Comparison of ENCODE assay signal across 34 cellular contexts in genomic region chr14:31909977-31910376, GRCh38.
"Had no signal": no experiment of that assay in that cellular context is flagged by ENCODE, and none has a peak within 500 bp of the region (broad histone marks: within the 10 kb centered on the region; RNA-seq: fewer than 3 reads in every experiment).

No MANE protein-coding gene starts in this region.

- H3K27me3 ChIP-seq: ascending aorta, breast epithelium, cardiac muscle cell, dorsolateral prefrontal cortex, esophagus muscularis mucosa, foreskin keratinocyte, gastrocnemius medialis, heart left ventricle had no signal

- H3K4me3 ChIP-seq: ascending aorta, breast epithelium, cardiac muscle cell, coronary artery, dorsolateral prefrontal cortex, esophagus muscularis mucosa, gastrocnemius medialis, heart left ventricle had no signal

- H3K27ac ChIP-seq: ascending aorta, breast epithelium, cardiac muscle cell, coronary artery, dorsolateral prefrontal cortex, esophagus muscularis mucosa, foreskin keratinocyte, gastrocnemius medialis, heart left ventricle, WERI-Rb-1 had no signal

- H3K27ac Mint-ChIP-seq: activated B cell treated with CpG ODN at 0.5 μM for 24 hours; activated CD8-positive, alpha-beta T cell treated with anti-CD3 and anti-CD28 coated beads for 36 hours; activated naive CD4-positive, alpha-beta T cell treated with anti-CD3 and anti-CD28 coated beads, Interleukin-2, amount 10 ng/mL, durations not matched to agents 7 days and 5 days; activated naive CD4-positive, alpha-beta T cell treated with anti-CD3 and anti-CD28 coated beads, Interleukin-2, amount 50 U/mL, for 72 hours; activated naive CD8-positive, alpha-beta T cell treated with anti-CD3 and anti-CD28 coated beads, Interleukin-2, amount 10 ng/mL, durations not matched to agents 7 days and 5 days; brain; dendritic cell treated with granulocyte-macrophage colony-stimulating factor and Interleukin-4, amounts not matched to agents 40 ng/mL and 50 ng/mL, for 4 days; T-helper 17 cell; T-helper 2 cell treated with Interferon-gamma antibody and Interleukin-4, amounts not matched to agents 5 μg/mL and 100 μg/mL, for 36 hours had no signal

- DNase-seq: activated B cell treated with CpG ODN at 0.5 μM for 24 hours; activated CD4-positive, alpha-beta T cell treated with anti-CD3 and anti-CD28 coated beads for 48 hours; activated CD4-positive, alpha-beta T cell treated with anti-CD3 and anti-CD28 coated beads, Interleukin-2, amount 50 U/mL, for 1 hour; activated CD4-positive, alpha-beta T cell treated with anti-CD3 and anti-CD28 coated beads, Interleukin-2, amount 50 U/mL, for 48 hours; activated CD8-positive, alpha-beta memory T cell treated with anti-CD3 and anti-CD28 coated beads for 24 hours; activated CD8-positive, alpha-beta T cell treated with anti-CD3 and anti-CD28 coated beads for 36 hours; activated gamma-delta T cell; activated naive CD4-positive, alpha-beta T cell; activated naive CD4-positive, alpha-beta T cell treated with anti-CD3 and anti-CD28 coated beads, Interleukin-2, amount 10 ng/mL, durations not matched to agents 7 days and 5 days; activated naive CD8-positive, alpha-beta T cell treated with anti-CD3 and anti-CD28 coated beads, Interleukin-2, amount 10 ng/mL, durations not matched to agents 7 days and 5 days; activated T-cell treated with anti-CD3 and anti-CD28 coated beads, Interleukin-2, amount 50 U/mL, for 4 hours; central memory CD4-positive, alpha-beta T cell; cerebellar nuclear complex; dorsolateral prefrontal cortex; effector memory CD4-positive, alpha-beta T cell; erythroblast; foreskin keratinocyte; gastrocnemius medialis; glutamatergic neuron; heart left ventricle; T-helper 1 cell; T-helper 17 cell; T1000; WERI-Rb-1 had no signal

- H3K36me3 Mint-ChIP-seq: activated naive CD4-positive, alpha-beta T cell treated with anti-CD3 and anti-CD28 coated beads, Interleukin-2, amount 10 ng/mL, durations not matched to agents 7 days and 5 days; activated naive CD8-positive, alpha-beta T cell treated with anti-CD3 and anti-CD28 coated beads, Interleukin-2, amount 10 ng/mL, durations not matched to agents 7 days and 5 days had no signal

- ATAC-seq: activated CD4-positive, CD25-positive, alpha-beta regulatory T cell treated with anti-CD3 and anti-CD28 coated beads, Interleukin-2, amount 50 U/mL, for 24 hours; activated CD8-positive, alpha-beta T cell treated with anti-CD3 and anti-CD28 coated beads for 36 hours; activated naive CD4-positive, alpha-beta T cell treated with anti-CD3 and anti-CD28 coated beads, Interleukin-2, amount 50 U/mL, for 72 hours; activated T-cell treated with anti-CD3 and anti-CD28 coated beads, Interleukin-2, amount 50 U/mL, for 4 hours; foreskin keratinocyte; gastrocnemius medialis; heart left ventricle; T-helper 17 cell had no signal

- H3K4me3 Mint-ChIP-seq: activated B cell treated with CpG ODN at 0.5 μM for 24 hours; activated CD8-positive, alpha-beta T cell treated with anti-CD3 and anti-CD28 coated beads for 36 hours; activated naive CD4-positive, alpha-beta T cell treated with anti-CD3 and anti-CD28 coated beads, Interleukin-2, amount 10 ng/mL, durations not matched to agents 7 days and 5 days; activated naive CD8-positive, alpha-beta T cell treated with anti-CD3 and anti-CD28 coated beads, Interleukin-2, amount 10 ng/mL, durations not matched to agents 7 days and 5 days; activated T-cell treated with anti-CD3 and anti-CD28 coated beads, Interleukin-2, amount 50 U/mL, for 4 hours; brain; dendritic cell treated with granulocyte-macrophage colony-stimulating factor and Interleukin-4, amounts not matched to agents 40 ng/mL and 50 ng/mL, for 4 days; T-helper 17 cell; T-helper 2 cell treated with Interferon-gamma antibody and Interleukin-4, amounts not matched to agents 5 μg/mL and 100 μg/mL, for 36 hours had no signal

- H3K27me3 Mint-ChIP-seq: activated B cell treated with CpG ODN at 0.5 μM for 24 hours; activated naive CD4-positive, alpha-beta T cell treated with anti-CD3 and anti-CD28 coated beads, Interleukin-2, amount 10 ng/mL, durations not matched to agents 7 days and 5 days; brain had no signal

- H3K36me3 ChIP-seq: ascending aorta, breast epithelium, cardiac muscle cell, esophagus muscularis mucosa, gastrocnemius medialis, heart left ventricle, WERI-Rb-1 had no signal

- H3K9me3 ChIP-seq: gastrocnemius medialis had no signal

- H3K4me1 Mint-ChIP-seq: activated B cell treated with CpG ODN at 0.5 μM for 24 hours; activated naive CD4-positive, alpha-beta T cell treated with anti-CD3 and anti-CD28 coated beads, Interleukin-2, amount 10 ng/mL, durations not matched to agents 7 days and 5 days; activated naive CD8-positive, alpha-beta T cell treated with anti-CD3 and anti-CD28 coated beads, Interleukin-2, amount 10 ng/mL, durations not matched to agents 7 days and 5 days; brain; T-helper 17 cell had no signal

- H3K4me1 ChIP-seq: ascending aorta, breast epithelium, esophagus muscularis mucosa, foreskin keratinocyte, gastrocnemius medialis had no signal
